8 cellular contexts compared by ENCODE assay signal in genomic region chr20:43840382-43841070, GRCh38.
DNase-seq lines count a peak whose midpoint lies in the region; ATAC-seq and TF ChIP-seq lines count a peak whose summit lies in the region.

No MANE protein-coding gene starts in this region.

- no peak overlapping the region for H3K4me3 Mint-ChIP-seq in neural crest cell

- DNase-seq in A673 (ENCODE audit: low spot score) (peak; percentile 67), Panc1 (ENCODE audit: low read depth, low spot score) (no peak), amniotic epithelial cell (ENCODE audit: low read depth) (peak; percentile 34), neural crest cell (ENCODE audit: low read depth, low spot score) (no peak), inferior parietal cortex (ENCODE audit: extremely low spot score) (no peak), uterus (no peak), sciatic nerve (ENCODE audit: low spot score) (no peak)

- peaks cover 9% of the 10 kb centered on the region for H3K4me1 Mint-ChIP-seq in neural crest cell

- H3K4me3 ChIP-seq in A673 (ENCODE audit: low read depth, low read length, poor library complexity, severe bottlenecking) (no peak overlapping the region), Panc1 (ENCODE audit: low read depth in 2 of 2, low read length in 2 of 2) (no peak overlapping the region), uterus (no peak overlapping the region)

- H3K36me3 ChIP-seq in A673 (ENCODE audit: insufficient read depth, low read length, poor library complexity, severe bottlenecking) (no peaks in the 10 kb centered on the region), Panc1 (ENCODE audit: control insufficient read depth, insufficient read depth, low read length) (no peaks in the 10 kb centered on the region), uterus (no peaks in the 10 kb centered on the region)

- no peaks in the 10 kb centered on the region for H3K36me3 Mint-ChIP-seq in neural crest cell (ENCODE audit: low read depth)

- POLR2A ChIA-PET in A673 (lab: Charles Lee; ENCODE audit: low non-redundant PET) (no interaction called here), Panc1 (lab: Charles Lee) (interaction anchor here (0.6 to 0.7 kb wide), 2 partner anchors 119 to 272 kb away, joined by 4 read pairs; no protein-coding TSS in a partner anchor)

- BruUV-seq in A673 (replicated peaks; lab: Mats Ljungman, UMichigan) (no TSS peak), Panc1 (replicated peaks; lab: Mats Ljungman, UMichigan) (no TSS peak)

- H3K27me3 ChIP-seq in A673 (replicated peaks; ENCODE audit: insufficient read depth, low read depth, low read length, poor library complexity) (no peaks in the 10 kb centered on the region), Panc1 (ENCODE audit: control insufficient read depth, insufficient read depth, low read length) (no peaks in the 10 kb centered on the region), uterus (no peaks in the 10 kb centered on the region)

- no peak for TF ChIP-seq POLR2A in uterus (IDR thresholded peaks at IDR 0.05)

- H3K9me3 ChIP-seq in A673 (ENCODE audit: low read depth, low read length, poor library complexity, severe bottlenecking): no peaks in the 10 kb centered on the region
- H3K9me3 ChIP-seq in Panc1 (ENCODE audit: control insufficient read depth, insufficient read depth, low read depth, low read length): no peaks in the 10 kb centered on the region
- H3K9me3 ChIP-seq in uterus: no peaks in the 10 kb centered on the region

- CTCF ChIA-PET in A673 (lab: Charles Lee) (interaction anchor here (0.5 to 0.7 kb wide), 9 partner anchors 28 to 1777 kb away, joined by 3 to 9 read pairs (median 5); no protein-coding TSS in a partner anchor), Panc1 (lab: Charles Lee) (interaction anchor here (0.6 to 1.0 kb wide), 6 partner anchors 10 to 133 kb away, joined by 4 to 7 read pairs (median 5); no protein-coding TSS in a partner anchor)

- H3K27ac Mint-ChIP-seq in neural crest cell (ENCODE audit: unreplicated experiment): no peak overlapping the region

- TF ChIP-seq CTCF in A673 (conservative IDR thresholded peaks at IDR 0.05; ENCODE audit: low read depth, low read length) (peak; percentile 67), Panc1 (IDR thresholded peaks at IDR 0.05) (peak; percentile 86), neural crest cell (conservative IDR thresholded peaks at IDR 0.05) (peak; percentile 43), uterus (IDR thresholded peaks at IDR 0.05) (no peak)

- in situ Hi-C loops in Panc1 (cut with HindIII; ENCODE audit: low pct_unique_long_range_greater_than_20kb, low sequenced_read_pairs): no loop called here

- H3K9me3 Mint-ChIP-seq in neural crest cell: no peaks in the 10 kb centered on the region

- H3K27ac ChIP-seq in A673 (ENCODE audit: low read depth, low read length, poor library complexity, severe bottlenecking) (no peak overlapping the region), Panc1 (ENCODE audit: low read length) (no peak overlapping the region), uterus (no peak overlapping the region)

- ATAC-seq in GM18498 (IDR thresholded peaks at IDR 0.05; ENCODE audit: unreplicated experiment) (peak; percentile 46), Panc1 (peak; percentile 76), sciatic nerve (no peak)

- H3K27me3 Mint-ChIP-seq in neural crest cell (ENCODE audit: low read depth): peaks cover 6% of the 10 kb centered on the region

- intact Hi-C loops in A673 (cut with micrococcal nuclease; ENCODE audit: unreplicated experiment) (no loop called here), Panc1 (cut with micrococcal nuclease; ENCODE audit: unreplicated experiment) (loop anchor here (5.0 kb wide), 1 partner anchor 88 kb away; no protein-coding TSS in a partner anchor), uterus (cut with DNase I; ENCODE audit: low total_unique reads) (no loop called here), sciatic nerve (cut with DNase I) (no loop called here)

- peaks cover 5% of the 10 kb centered on the region for H3K4me1 ChIP-seq in A673 (ENCODE audit: insufficient read depth, low read length, poor library complexity, severe bottlenecking)
- peaks cover 13% of the 10 kb centered on the region for H3K4me1 ChIP-seq in Panc1 (ENCODE audit: control insufficient read depth, insufficient read depth, low read length)
- H3K4me1 ChIP-seq in uterus: no peaks in the 10 kb centered on the region

Comparison
In these comparisons a context has a peak if more than half of its experiments do, and no peak if none do; other contexts are left out.
1. DNase-seq: peak in A673 (single experiment) and amniotic epithelial cell (single experiment); none in Panc1 (single experiment), neural crest cell (single experiment), inferior parietal cortex (single experiment), uterus (0 of 2) and sciatic nerve (single experiment).
2. CTCF ChIP-seq: peak in A673 (single experiment), Panc1 (single experiment) and neural crest cell (single experiment); none in uterus (0 of 4).